ENCODE assay signal across 18 cellular contexts in the genomic region with DNA sequence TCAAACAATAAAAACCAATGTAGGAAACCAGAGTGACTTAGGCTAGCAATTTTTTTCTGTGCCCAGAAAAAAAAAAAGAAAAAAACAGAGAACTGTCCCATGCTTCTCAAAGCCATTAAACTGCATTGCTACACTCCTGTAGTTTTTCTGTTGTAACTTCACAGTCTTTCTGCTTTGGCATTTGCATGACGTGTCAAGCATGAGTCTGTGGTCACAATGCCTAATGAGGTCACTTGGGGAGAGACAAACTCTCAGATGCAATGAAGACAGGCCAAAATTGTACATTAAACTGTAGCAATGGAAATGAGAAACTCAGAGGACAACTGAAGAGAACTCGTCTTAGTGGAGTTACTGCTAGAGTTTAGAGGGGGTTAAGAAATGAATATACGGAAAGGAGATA. TPM values are rescaled to one million over a fixed set of nuclear protein-coding genes. Genes with fewer than 3 reads are reported as not detected.
DNase-seq lines count a peak whose midpoint lies in the region; ATAC-seq, FAIRE-seq and TF ChIP-seq lines count a peak whose summit lies in the region.
"Had no signal": no experiment of that assay in that cellular context is flagged by ENCODE, and none has a peak within 500 bp of the region (broad histone marks: within the 10 kb centered on the region; RNA-seq: fewer than 3 reads in every experiment).

No MANE protein-coding gene starts in this region.

- POLR2A ChIA-PET in HepG2 (lab: Yijun Ruan, JAX) = no interaction called here

- no peak for TF ChIP-seq RAD21 in HepG2 (CRISPR knock-in tag; IDR thresholded peaks at IDR 0.05)

- H3K4me1 ChIP-seq in HepG2 (ENCODE audit: insufficient read depth, low read length) (no peaks in the 10 kb centered on the region), right lobe of liver (no peaks in the 10 kb centered on the region), adipocyte (ENCODE audit: control insufficient read depth, insufficient read depth, low read length) (peaks cover 51% of the 10 kb centered on the region)
- H3K4me1 ChIP-seq: A549 had no signal

- no peaks in the 10 kb centered on the region for H3K36me3 Mint-ChIP-seq in T-helper 2 cell treated with Interferon-gamma antibody and Interleukin-4, amounts not matched to agents 5 μg/mL and 100 μg/mL, for 36 hours (ENCODE audit: low read depth)

- DNase-seq in HepG2 (ENCODE audit: low spot score) (no peak), right lobe of liver (no peak), adipocyte (ENCODE audit: low read depth) (no peak), foreskin fibroblast (peak; percentile 51 to 53), activated T-cell treated with anti-CD3 and anti-CD28 coated beads for 4 hours (no peak)
- no peak for DNase-seq in T-helper 2 cell treated with Interferon-gamma antibody and Interleukin-4, amounts not matched to agents 5 μg/mL and 100 μg/mL, for 36 hours (ENCODE audit: low spot score)
- DNase-seq: activated CD4-positive, alpha-beta T cell treated with anti-CD3 and anti-CD28 coated beads, Interleukin-2, amount 50 U/mL, for 1 hour; activated T-cell treated with anti-CD3 and anti-CD28 coated beads, Interleukin-2, amount 50 U/mL, for 4 hours; NCI-H1694; NCI-H524 treated with DMSO at 0.1 percent for 48 hours; nucleus accumbens; RPMI8226; substantia nigra; T-helper 17 cell had no signal

- H3K27me3 Mint-ChIP-seq in T-helper 2 cell treated with Interferon-gamma antibody and Interleukin-4, amounts not matched to agents 5 μg/mL and 100 μg/mL, for 36 hours (ENCODE audit: low read depth) = peaks cover 30% of the 10 kb centered on the region

- H3K4me3 ChIP-seq in HepG2 (replicated peaks in 1 of 3; ENCODE audit: insufficient read depth in 1 of 3, low read depth in 2 of 3, low read length in 3 of 3) (no peak overlapping the region), right lobe of liver (no peak overlapping the region), adipocyte (ENCODE audit: low read length) (no peak overlapping the region), foreskin fibroblast (ENCODE audit: low read depth in 1 of 2, low read length in 2 of 2) (no peak overlapping the region)
- H3K4me3 ChIP-seq: A549 had no signal

- H3K4me2 ChIP-seq in HepG2 (ENCODE audit: low read depth, low read length) = no peak overlapping the region
- H3K4me2 ChIP-seq: A549 had no signal

- peaks cover 7% of the 10 kb centered on the region for H3K4me1 Mint-ChIP-seq in T-helper 2 cell treated with Interferon-gamma antibody and Interleukin-4, amounts not matched to agents 5 μg/mL and 100 μg/mL, for 36 hours (ENCODE audit: low read depth)

- no peak overlapping the region for H3K4me3 Mint-ChIP-seq in T-helper 2 cell treated with Interferon-gamma antibody and Interleukin-4, amounts not matched to agents 5 μg/mL and 100 μg/mL, for 36 hours
- H3K4me3 Mint-ChIP-seq: activated T-cell treated with anti-CD3 and anti-CD28 coated beads, Interleukin-2, amount 50 U/mL, for 4 hours; dendritic cell treated with granulocyte-macrophage colony-stimulating factor and Interleukin-4, amounts not matched to agents 40 ng/mL and 50 ng/mL, for 4 days; T-helper 17 cell had no signal

- no peak overlapping the region for H3K27ac Mint-ChIP-seq in T-helper 2 cell treated with Interferon-gamma antibody and Interleukin-4, amounts not matched to agents 5 μg/mL and 100 μg/mL, for 36 hours
- H3K27ac Mint-ChIP-seq: dendritic cell treated with granulocyte-macrophage colony-stimulating factor and Interleukin-4, amounts not matched to agents 40 ng/mL and 50 ng/mL, for 4 days; T-helper 17 cell had no signal

- TF ChIP-seq EP300 in HepG2 (IDR thresholded peaks at IDR 0.05; ENCODE audit: low read depth in 2 of 2, low read length in 2 of 2) = no peak
- TF ChIP-seq EP300 in HepG2 (CRISPR knock-in tag; IDR thresholded peaks at IDR 0.05; ENCODE audit: borderline replicate concordance) = no peak

- no peak for ATAC-seq in HepG2
- ATAC-seq in right lobe of liver = no peak
- ATAC-seq in HG03354 (IDR thresholded peaks at IDR 0.05; ENCODE audit: poor library complexity, severe bottlenecking, unreplicated experiment) = no peak
- no peak for ATAC-seq in GM19455 (IDR thresholded peaks at IDR 0.05; ENCODE audit: unreplicated experiment)
- ATAC-seq: A549; activated T-cell treated with anti-CD3 and anti-CD28 coated beads, Interleukin-2, amount 50 U/mL, for 4 hours; T-helper 17 cell had no signal

- H2AFZ ChIP-seq in HepG2 (ENCODE audit: low read length) = no peak overlapping the region

- TF ChIP-seq POLR2A in HepG2 (IDR thresholded peaks at IDR 0.05; ENCODE audit: insufficient read depth in 1 of 2, low read depth in 2 of 2, low read length in 2 of 2) (no peak), right lobe of liver (IDR thresholded peaks at IDR 0.05) (no peak)

- H3K36me3 ChIP-seq in HepG2 (replicated peaks in 1 of 2; ENCODE audit: control insufficient read depth in 1 of 2, insufficient read depth in 2 of 2, low read length in 2 of 2) (no peaks in the 10 kb centered on the region), right lobe of liver (no peaks in the 10 kb centered on the region), adipocyte (ENCODE audit: control insufficient read depth, insufficient read depth, low read length, severe bottlenecking) (peaks cover 97% of the 10 kb centered on the region)

- H4K20me1 ChIP-seq in HepG2 (ENCODE audit: insufficient read depth, low read length) = no peaks in the 10 kb centered on the region

- BruUV-seq in HepG2 (replicated peaks; lab: Mats Ljungman, UMichigan) = no TSS peak

- in situ Hi-C loops in HepG2 (cut with HindIII; ENCODE audit: extremely low pct_ligation_motif_present, low pct_unique_long_range_greater_than_20kb) = no loop called here

- CTCF ChIA-PET in HepG2 (lab: Yijun Ruan, JAX; ENCODE audit: low intra/inter-chr PET ratio, low total read pairs) = no interaction called here

- H3K9me3 ChIP-seq in HepG2 (ENCODE audit: low read length) = no peaks in the 10 kb centered on the region
- no peaks in the 10 kb centered on the region for H3K9me3 ChIP-seq in right lobe of liver
- H3K9me3 ChIP-seq in adipocyte (ENCODE audit: control insufficient read depth, low read length) = no peaks in the 10 kb centered on the region
- H3K9me3 ChIP-seq: A549 had no signal

- 39% methylated on average over 3 of the region's 3 CpGs for WGBS in HepG2 (ENCODE audit: low lambda C conversion rate)
- 55% methylated on average over 3 of the region's 3 CpGs for WGBS in right lobe of liver (ENCODE audit: insufficient coverage, low coverage, low lambda C conversion rate, missing lambda C conversion rate)

- H3K79me2 ChIP-seq in HepG2 (ENCODE audit: insufficient read depth, low read length) = no peaks in the 10 kb centered on the region

- FAIRE-seq in HepG2 (lab: Jason Lieb, UNC) = no peak
- FAIRE-seq: A549 had no signal

- H3K9me3 Mint-ChIP-seq in T-helper 2 cell treated with Interferon-gamma antibody and Interleukin-4, amounts not matched to agents 5 μg/mL and 100 μg/mL, for 36 hours = no peaks in the 10 kb centered on the region
- H3K9me3 Mint-ChIP-seq: activated T-cell treated with anti-CD3 and anti-CD28 coated beads, Interleukin-2, amount 50 U/mL, for 4 hours; dendritic cell treated with granulocyte-macrophage colony-stimulating factor and Interleukin-4, amounts not matched to agents 40 ng/mL and 50 ng/mL, for 4 days had no signal

- H3K9ac ChIP-seq in HepG2 (ENCODE audit: insufficient read depth, low read depth, low read length) (no peak overlapping the region), adipocyte (ENCODE audit: low read length) (peak overlapping the region; percentile 38)

- H3K27ac ChIP-seq in HepG2 (ENCODE audit: extremely low read length, insufficient read depth, low read length) (no peak overlapping the region), right lobe of liver (no peak overlapping the region)
- H3K27ac ChIP-seq: A549 had no signal

- peaks cover 0 to 7% of the 10 kb centered on the region in 2 experiments; a peak in 1 of 5 replicates for H3K27me3 ChIP-seq in HepG2 (ENCODE audit: control insufficient read depth in 1 of 2, insufficient read depth in 2 of 2, low read length in 2 of 2)
- H3K27me3 ChIP-seq in right lobe of liver = no peaks in the 10 kb centered on the region
- H3K27me3 ChIP-seq in adipocyte (replicated peaks; ENCODE audit: control insufficient read depth, insufficient read depth, low read length) = no peaks in the 10 kb centered on the region

- TF ChIP-seq CTCF in HepG2 (CRISPR knock-in tag; IDR thresholded peaks at IDR 0.05) (no peak), right lobe of liver (IDR thresholded peaks at IDR 0.05) (no peak), foreskin fibroblast (IDR thresholded peaks at IDR 0.05; ENCODE audit: low read depth, low read length) (no peak)

- intact Hi-C loops in HepG2 (cut with micrococcal nuclease; ENCODE audit: unreplicated experiment) (no loop called here), right lobe of liver (cut with DNase I) (no loop called here)

RNA-seq across cellular contexts. Expression of a gene that starts 30.8 kb away (rescaled TPM):
- total RNA-seq in HepG2 (2016; rRNA removed; fragmentation: Illumina TruSeq; extraction: Trizol) (not detected in 2 replicates), right lobe of liver (1 to 10 TPM in 4 of 6 experiments, under 1 TPM in 2; 0.55 to 5.8 (median 1.3) TPM)
- total RNA-seq in HepG2 (2016; cell fraction: cytosol; rRNA removed; fragmentation: Illumina TruSeq; extraction: Trizol; ENCODE audit: low read depth) = not detected in 2 replicates
- total RNA-seq in HepG2 (2016; cell fraction: insoluble cytoplasmic fraction; rRNA removed; fragmentation: Illumina TruSeq; extraction: Trizol) = not detected in 2 replicates
- total RNA-seq in HepG2 (2016; cell fraction: membrane; rRNA removed; fragmentation: Illumina TruSeq; extraction: Trizol) = not detected in 2 replicates
- total RNA-seq in HepG2 (2016; cell fraction: nucleus; rRNA removed; fragmentation: Illumina TruSeq; extraction: Trizol) = not detected in 2 replicates
- not detected in 2 replicates for polyA plus RNA-seq in HepG2 (2011; rRNA removed)
- polyA plus RNA-seq in HepG2 (2011; cell fraction: cytosol; rRNA removed) = not detected in 2 replicates
- polyA plus RNA-seq in HepG2 (2011; cell fraction: nucleus; rRNA removed) = not detected in 2 replicates
- 0.07 TPM in 2 replicates for polyA plus RNA-seq in HepG2 (2012)
- polyA plus RNA-seq in HepG2 (2016; cell fraction: cytosol; fragmentation: Illumina TruSeq; extraction: Trizol; ENCODE audit: low read depth) = not detected in 2 replicates
- polyA plus RNA-seq in HepG2 (2016; cell fraction: insoluble cytoplasmic fraction; fragmentation: Illumina TruSeq; extraction: Trizol; ENCODE audit: low read depth) = not detected in 2 replicates
- not detected in 2 replicates for polyA plus RNA-seq in HepG2 (2016; cell fraction: membrane; fragmentation: Illumina TruSeq; extraction: Trizol; ENCODE audit: low read depth)
- polyA plus RNA-seq in HepG2 (2016; cell fraction: nucleus; fragmentation: Illumina TruSeq; extraction: Trizol; ENCODE audit: insufficient read depth, low read depth) = not detected in 2 replicates
- 1.6 TPM in 1 of 2 replicates, not detected in the other for polyA minus RNA-seq in HepG2 (2011; rRNA and poly(A)+ RNA removed; ENCODE audit: low replicate concordance)
- not detected in 2 replicates for polyA minus RNA-seq in HepG2 (2011; cell fraction: cytosol; rRNA and poly(A)+ RNA removed)
- under 0.01 TPM in 1 of 2 replicates, not detected in the other for polyA minus RNA-seq in HepG2 (2011; cell fraction: nucleus; rRNA and poly(A)+ RNA removed)
- total RNA-seq: T-helper 17 cell had no signal

RNA-seq across cellular contexts. Expression of a gene that starts 48.3 kb away (rescaled TPM):
- total RNA-seq in HepG2 (2016; rRNA removed; fragmentation: Illumina TruSeq; extraction: Trizol) (26.5 and 36.4 TPM in 2 replicates), right lobe of liver (10 to 100 TPM; 12.2 to 24.0 (median 17.7) TPM)
- total RNA-seq in HepG2 (2016; cell fraction: cytosol; rRNA removed; fragmentation: Illumina TruSeq; extraction: Trizol; ENCODE audit: low read depth) = 2.2 and 2.8 TPM in 2 replicates
- 25.1 and 31.2 TPM in 2 replicates for total RNA-seq in HepG2 (2016; cell fraction: insoluble cytoplasmic fraction; rRNA removed; fragmentation: Illumina TruSeq; extraction: Trizol)
- total RNA-seq in HepG2 (2016; cell fraction: membrane; rRNA removed; fragmentation: Illumina TruSeq; extraction: Trizol) = 13.0 and 15.4 TPM in 2 replicates
- 18.9 and 20.4 TPM in 2 replicates for total RNA-seq in HepG2 (2016; cell fraction: nucleus; rRNA removed; fragmentation: Illumina TruSeq; extraction: Trizol)
- polyA plus RNA-seq in HepG2 (2011; rRNA removed) = 13.2 and 15.5 TPM in 2 replicates
- 7.5 and 17.1 TPM in 2 replicates for polyA plus RNA-seq in HepG2 (2011; cell fraction: cytosol; rRNA removed)
- 4.5 and 7.6 TPM in 2 replicates for polyA plus RNA-seq in HepG2 (2011; cell fraction: nucleus; rRNA removed)
- polyA plus RNA-seq in HepG2 (2012) = 11.7 and 17.7 TPM in 2 replicates
- 1.2 and 2.1 TPM in 2 replicates for polyA plus RNA-seq in HepG2 (2016; cell fraction: cytosol; fragmentation: Illumina TruSeq; extraction: Trizol; ENCODE audit: low read depth)
- polyA plus RNA-seq in HepG2 (2016; cell fraction: insoluble cytoplasmic fraction; fragmentation: Illumina TruSeq; extraction: Trizol; ENCODE audit: low read depth) = 24.1 and 30.4 TPM in 2 replicates
- polyA plus RNA-seq in HepG2 (2016; cell fraction: membrane; fragmentation: Illumina TruSeq; extraction: Trizol; ENCODE audit: low read depth) = 7.7 and 8.3 TPM in 2 replicates
- 20.6 and 24.4 TPM in 2 replicates for polyA plus RNA-seq in HepG2 (2016; cell fraction: nucleus; fragmentation: Illumina TruSeq; extraction: Trizol; ENCODE audit: insufficient read depth, low read depth)
- 29.2 and 35.8 TPM in 2 replicates for polyA minus RNA-seq in HepG2 (2011; rRNA and poly(A)+ RNA removed; ENCODE audit: low replicate concordance)
- 15.7 and 19.2 TPM in 2 replicates for polyA minus RNA-seq in HepG2 (2011; cell fraction: cytosol; rRNA and poly(A)+ RNA removed)
- polyA minus RNA-seq in HepG2 (2011; cell fraction: nucleus; rRNA and poly(A)+ RNA removed) = 13.1 and 18.9 TPM in 2 replicates

RNA-seq across cellular contexts. Expression of a gene that starts 48.4 kb away (rescaled TPM):
- total RNA-seq in HepG2 (2016; rRNA removed; fragmentation: Illumina TruSeq; extraction: Trizol) (34.8 and 43.3 TPM in 2 replicates), right lobe of liver (10 to 100 TPM; 19.9 to 57.8 (median 27.1) TPM)
- 10.5 and 11.0 TPM in 2 replicates for total RNA-seq in HepG2 (2016; cell fraction: cytosol; rRNA removed; fragmentation: Illumina TruSeq; extraction: Trizol; ENCODE audit: low read depth)
- 36.0 and 43.3 TPM in 2 replicates for total RNA-seq in HepG2 (2016; cell fraction: insoluble cytoplasmic fraction; rRNA removed; fragmentation: Illumina TruSeq; extraction: Trizol)
- total RNA-seq in HepG2 (2016; cell fraction: membrane; rRNA removed; fragmentation: Illumina TruSeq; extraction: Trizol) = 16.6 and 19.5 TPM in 2 replicates
- 22.6 and 25.0 TPM in 2 replicates for total RNA-seq in HepG2 (2016; cell fraction: nucleus; rRNA removed; fragmentation: Illumina TruSeq; extraction: Trizol)
- polyA plus RNA-seq in HepG2 (2011; rRNA removed) = 15.0 and 19.6 TPM in 2 replicates
- polyA plus RNA-seq in HepG2 (2011; cell fraction: cytosol; rRNA removed) = 12.9 and 13.9 TPM in 2 replicates
- 9.3 and 10.2 TPM in 2 replicates for polyA plus RNA-seq in HepG2 (2011; cell fraction: nucleus; rRNA removed)
- polyA plus RNA-seq in HepG2 (2012) = 19.0 and 21.7 TPM in 2 replicates
- polyA plus RNA-seq in HepG2 (2016; cell fraction: cytosol; fragmentation: Illumina TruSeq; extraction: Trizol; ENCODE audit: low read depth) = 8.5 and 8.8 TPM in 2 replicates
- polyA plus RNA-seq in HepG2 (2016; cell fraction: insoluble cytoplasmic fraction; fragmentation: Illumina TruSeq; extraction: Trizol; ENCODE audit: low read depth) = 52.2 and 53.7 TPM in 2 replicates
- 14.7 and 15.5 TPM in 2 replicates for polyA plus RNA-seq in HepG2 (2016; cell fraction: membrane; fragmentation: Illumina TruSeq; extraction: Trizol; ENCODE audit: low read depth)
- polyA plus RNA-seq in HepG2 (2016; cell fraction: nucleus; fragmentation: Illumina TruSeq; extraction: Trizol; ENCODE audit: insufficient read depth, low read depth) = 34.0 and 34.1 TPM in 2 replicates
- polyA minus RNA-seq in HepG2 (2011; rRNA and poly(A)+ RNA removed; ENCODE audit: low replicate concordance) = 12.9 and 19.3 TPM in 2 replicates
- polyA minus RNA-seq in HepG2 (2011; cell fraction: cytosol; rRNA and poly(A)+ RNA removed) = 14.7 and 18.1 TPM in 2 replicates
- 29.1 and 30.3 TPM in 2 replicates for polyA minus RNA-seq in HepG2 (2011; cell fraction: nucleus; rRNA and poly(A)+ RNA removed)

Comparison
In these comparisons a context has a peak if more than half of its experiments do, and no peak if none do; other contexts are left out.
1. DNase-seq: peak in foreskin fibroblast (2 of 2); none in HepG2 (single experiment), right lobe of liver (0 of 3), adipocyte (single experiment), T-helper 2 cell treated with Interferon-gamma antibody and Interleukin-4, amounts not matched to agents 5 μg/mL and 100 μg/mL, for 36 hours (single experiment) and activated T-cell treated with anti-CD3 and anti-CD28 coated beads for 4 hours (single experiment).